1 cellular context compared by ENCODE assay signal in the genomic region with DNA sequence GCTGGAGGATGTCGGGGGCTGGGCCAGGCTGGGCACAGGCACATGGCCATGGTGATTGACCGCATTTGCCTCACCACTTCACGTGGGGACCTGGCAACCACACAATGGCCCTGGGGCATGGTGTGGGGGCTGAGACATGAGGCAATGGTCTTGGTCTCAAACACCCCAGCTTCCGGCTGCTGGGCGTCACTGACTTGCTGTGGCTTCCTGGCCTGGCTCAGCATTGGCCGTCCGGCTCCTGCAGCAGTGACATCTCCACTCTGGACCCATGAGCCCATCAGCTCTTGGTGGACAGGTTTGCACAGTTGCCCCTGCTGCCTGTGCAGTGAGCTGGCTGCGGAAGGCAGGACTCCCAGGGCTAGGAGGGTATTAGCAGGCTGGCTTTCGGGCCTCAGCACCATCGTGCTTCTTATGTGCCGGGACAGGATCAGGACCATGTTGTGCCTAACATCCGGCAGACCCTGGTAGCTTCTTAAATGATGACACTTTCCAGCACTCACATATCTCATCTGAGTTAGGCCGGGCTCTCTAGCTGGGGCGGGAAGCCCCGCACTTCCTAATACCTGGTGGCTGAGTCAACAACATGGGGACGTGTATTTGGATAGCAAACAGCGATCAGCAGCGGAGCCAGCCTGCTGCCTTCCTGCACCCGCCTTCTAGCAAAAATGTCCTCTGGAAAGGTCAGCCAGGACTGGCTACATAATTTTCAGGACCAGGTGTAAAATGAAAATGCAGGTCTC.
A peak's percentile ranks its signal among the peaks of the same experiment; 100 is the strongest.
TF ChIP-seq lines count a peak whose summit lies in the region.

No MANE protein-coding gene starts in this region.

TF ChIP-seq in K562, 482 proteins besides CTCF, POLR2A, EP300 and RAD21 (continued from another document):
- TF ChIP-seq, protein P1, sequence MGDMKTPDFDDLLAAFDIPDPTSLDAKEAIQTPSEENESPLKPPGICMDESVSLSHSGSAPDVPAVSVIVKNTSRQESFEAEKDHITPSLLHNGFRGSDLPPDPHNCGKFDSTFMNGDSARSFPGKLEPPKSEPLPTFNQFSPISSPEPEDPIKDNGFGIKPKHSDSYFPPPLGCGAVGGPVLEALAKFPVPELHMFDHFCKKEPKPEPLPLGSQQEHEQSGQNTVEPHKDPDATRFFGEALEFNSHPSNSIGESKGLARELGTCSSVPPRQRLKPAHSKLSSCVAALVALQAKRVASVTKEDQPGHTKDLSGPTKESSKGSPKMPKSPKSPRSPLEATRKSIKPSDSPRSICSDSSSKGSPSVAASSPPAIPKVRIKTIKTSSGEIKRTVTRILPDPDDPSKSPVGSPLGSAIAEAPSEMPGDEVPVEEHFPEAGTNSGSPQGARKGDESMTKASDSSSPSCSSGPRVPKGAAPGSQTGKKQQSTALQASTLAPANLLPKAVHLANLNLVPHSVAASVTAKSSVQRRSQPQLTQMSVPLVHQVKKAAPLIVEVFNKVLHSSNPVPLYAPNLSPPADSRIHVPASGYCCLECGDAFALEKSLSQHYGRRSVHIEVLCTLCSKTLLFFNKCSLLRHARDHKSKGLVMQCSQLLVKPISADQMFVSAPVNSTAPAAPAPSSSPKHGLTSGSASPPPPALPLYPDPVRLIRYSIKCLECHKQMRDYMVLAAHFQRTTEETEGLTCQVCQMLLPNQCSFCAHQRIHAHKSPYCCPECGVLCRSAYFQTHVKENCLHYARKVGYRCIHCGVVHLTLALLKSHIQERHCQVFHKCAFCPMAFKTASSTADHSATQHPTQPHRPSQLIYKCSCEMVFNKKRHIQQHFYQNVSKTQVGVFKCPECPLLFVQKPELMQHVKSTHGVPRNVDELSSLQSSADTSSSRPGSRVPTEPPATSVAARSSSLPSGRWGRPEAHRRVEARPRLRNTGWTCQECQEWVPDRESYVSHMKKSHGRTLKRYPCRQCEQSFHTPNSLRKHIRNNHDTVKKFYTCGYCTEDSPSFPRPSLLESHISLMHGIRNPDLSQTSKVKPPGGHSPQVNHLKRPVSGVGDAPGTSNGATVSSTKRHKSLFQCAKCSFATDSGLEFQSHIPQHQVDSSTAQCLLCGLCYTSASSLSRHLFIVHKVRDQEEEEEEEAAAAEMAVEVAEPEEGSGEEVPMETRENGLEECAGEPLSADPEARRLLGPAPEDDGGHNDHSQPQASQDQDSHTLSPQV (IDR thresholded peaks at IDR 0.05), result peak; percentile 9
- TF ChIP-seq TSC22D4 (tag; IDR thresholded peaks at IDR 0.05) (no peak), ZBTB33 (CRISPR knock-in tag; IDR thresholded peaks at IDR 0.05) (0 out of 2 replicates have a peak, but pooled peaks have one; percentile 19), NFXL1 (CRISPR knock-in tag; IDR thresholded peaks at IDR 0.05) (no peak), ZFX (CRISPR knock-in tag; IDR thresholded peaks at IDR 0.05) (0 out of 2 replicates have a peak, but pooled peaks have one; percentile 3), ZKSCAN8 (CRISPR knock-in tag; IDR thresholded peaks at IDR 0.05) (no peak), NR4A1 (CRISPR knock-in tag; IDR thresholded peaks at IDR 0.05) (no peak), NR4A1 (tag; IDR thresholded peaks at IDR 0.05) (no peak), CBFB (CRISPR knock-in tag; IDR thresholded peaks at IDR 0.05) (no peak), ZNF512 (tag; IDR thresholded peaks at IDR 0.05) (no peak), PHF8 (IDR thresholded peaks at IDR 0.05; ENCODE audit: borderline replicate concordance, low read length) (peak; percentile 4; the same call in 1 of the 2 replicates), HDAC6 (IDR thresholded peaks at IDR 0.05; ENCODE audit: low read depth, low read length) (no peak), JUN (IDR thresholded peaks at IDR 0.05; ENCODE audit: borderline replicate concordance, low read depth, low read length) (peak; percentile 40; the same call in 1 of the 2 replicates), JUN (CRISPR knock-in tag; IDR thresholded peaks at IDR 0.05; ENCODE audit: borderline replicate concordance) (0 out of 2 replicates have a peak, but pooled peaks have one; percentile 38), JUND (IDR thresholded peaks at IDR 0.05; ENCODE audit: borderline replicate concordance, low read depth, low read length) (peak; percentile 64; the same call in 1 of the 2 replicates), JUND (tag; IDR thresholded peaks at IDR 0.05; ENCODE audit: borderline replicate concordance, low read depth, low read length) (peak; percentile 64; the same call in 1 of the 3 replicates), CXXC5 (CRISPR knock-in tag; IDR thresholded peaks at IDR 0.05) (peak; percentile 26; the same call in 1 of the 2 replicates), ELF1 (tag; IDR thresholded peaks at IDR 0.05) (peak; percentile 44; the same call in 1 of the 2 replicates), COPS2 (conservative IDR thresholded peaks at IDR 0.05) (no peak), CREM (IDR thresholded peaks at IDR 0.05; ENCODE audit: low read depth) (no peak), BRD4 (IDR thresholded peaks at IDR 0.05) (no peak), MCM3 (IDR thresholded peaks at IDR 0.05) (no peak), KAT7 (CRISPR knock-in tag; IDR thresholded peaks at IDR 0.05; ENCODE audit: borderline replicate concordance) (0 out of 2 replicates have a peak, but pooled peaks have one; percentile 55), TEAD4 (IDR thresholded peaks at IDR 0.05; ENCODE audit: low read length) (peak; percentile 6; the same call in 1 of the 2 replicates), TEAD4 (CRISPR knock-in tag; IDR thresholded peaks at IDR 0.05; ENCODE audit: borderline replicate concordance) (0 out of 2 replicates have a peak, but pooled peaks have one; percentile 37), TEAD1 (CRISPR knock-in tag; IDR thresholded peaks at IDR 0.05) (0 out of 4 replicates have a peak, but pooled peaks of 1 of the 2 experiments have one; percentile 32), ETV6 (IDR thresholded peaks at IDR 0.05; ENCODE audit: borderline replicate concordance in 1 of 2, low read depth in 2 of 2, low read length in 1 of 2) (no peak), ETV6 (CRISPR knock-in tag; IDR thresholded peaks at IDR 0.05; ENCODE audit: borderline replicate concordance) (no peak), ERF (CRISPR knock-in tag; IDR thresholded peaks at IDR 0.05) (peak; percentile 72; the same call in 1 of the 2 replicates), YBX1 (IDR thresholded peaks at IDR 0.05) (no peak), ZNF217 (CRISPR knock-in tag; IDR thresholded peaks at IDR 0.05) (no peak)
- TF ChIP-seq, protein P2, sequence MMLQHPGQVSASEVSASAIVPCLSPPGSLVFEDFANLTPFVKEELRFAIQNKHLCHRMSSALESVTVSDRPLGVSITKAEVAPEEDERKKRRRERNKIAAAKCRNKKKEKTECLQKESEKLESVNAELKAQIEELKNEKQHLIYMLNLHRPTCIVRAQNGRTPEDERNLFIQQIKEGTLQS (IDR thresholded peaks at IDR 0.05), result peak; percentile 25; the same call in 1 of the 2 replicates
- TF ChIP-seq, protein P2 (CRISPR knock-in tag; conservative IDR thresholded peaks at IDR 0.05), result no peak
- TF ChIP-seq, protein P3, sequence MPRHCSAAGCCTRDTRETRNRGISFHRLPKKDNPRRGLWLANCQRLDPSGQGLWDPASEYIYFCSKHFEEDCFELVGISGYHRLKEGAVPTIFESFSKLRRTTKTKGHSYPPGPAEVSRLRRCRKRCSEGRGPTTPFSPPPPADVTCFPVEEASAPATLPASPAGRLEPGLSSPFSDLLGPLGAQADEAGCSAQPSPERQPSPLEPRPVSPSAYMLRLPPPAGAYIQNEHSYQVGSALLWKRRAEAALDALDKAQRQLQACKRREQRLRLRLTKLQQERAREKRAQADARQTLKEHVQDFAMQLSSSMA (CRISPR knock-in tag; IDR thresholded peaks at IDR 0.05), result no peak
